Comparison of ENCODE assay signal across 10 cellular contexts in genomic region chr13:24264976-24265375, GRCh38. TPM values are rescaled to one million over a fixed set of nuclear protein-coding genes. Genes with fewer than 3 reads are reported as not detected.
DNase-seq lines count a peak whose midpoint lies in the region; ATAC-seq, FAIRE-seq and TF ChIP-seq lines count a peak whose summit lies in the region.
"Had no signal": no experiment of that assay in that cellular context is flagged by ENCODE, and none has a peak within 500 bp of the region (broad histone marks: within the 10 kb centered on the region; RNA-seq: fewer than 3 reads in every experiment).

No MANE protein-coding gene starts in this region.

- BruUV-seq in HepG2 (replicated peaks; lab: Mats Ljungman, UMichigan): no TSS peak

- ATAC-seq in right lobe of liver (peak in 3 of 4 donors; percentile 30 to 45 (median 43)), HepG2 (no peak), aorta (ENCODE audit: low FRiP score) (peak; percentile 45)

- H3K27me3 ChIP-seq in right lobe of liver (no peaks in the 10 kb centered on the region), HepG2 (ENCODE audit: control insufficient read depth in 1 of 2, insufficient read depth in 2 of 2, low read length in 2 of 2) (no peaks in the 10 kb centered on the region), aorta (ENCODE audit: control insufficient read depth in 1 of 2, insufficient read depth in 2 of 2, low read length in 1 of 2) (no peaks in the 10 kb centered on the region), breast epithelium (no peaks in the 10 kb centered on the region)

- no peaks in the 10 kb centered on the region for H3K27me3 Mint-ChIP-seq in nephron (ENCODE audit: low read depth)
- H3K27me3 Mint-ChIP-seq in glutamatergic neuron (ENCODE audit: unreplicated experiment): peaks cover 2% of the 10 kb centered on the region

- 59% methylated on average over 4 of the region's 8 CpGs for WGBS in right lobe of liver (ENCODE audit: insufficient coverage, low coverage, low lambda C conversion rate, missing lambda C conversion rate)
- 95% methylated on average over 8 of the region's 8 CpGs for WGBS in HepG2 (ENCODE audit: low lambda C conversion rate)
- WGBS in aorta, 2 donors: 93 to 95% methylated on average over 8 of the region's 8 CpGs

- DNase-seq in right lobe of liver: no peak
- DNase-seq in HepG2 (ENCODE audit: low spot score): no peak
- peak; percentile 82 to 85 for DNase-seq in activated T-cell treated with anti-CD3 and anti-CD28 coated beads, Interleukin-2, amount 50 U/mL, for 48 hours
- DNase-seq in aorta: no peak
- DNase-seq in NOMO-1 (lab: John Stamatoyannopoulos, UW; ENCODE audit: unreplicated experiment in 2 of 2): no peak
- DNase-seq in glutamatergic neuron: no peak
- DNase-seq in breast epithelium (ENCODE audit: low spot score in 2 of 2): no peak
- DNase-seq: kidney glomerular epithelial cell, WERI-Rb-1 had no signal

- H3K9me3 ChIP-seq in right lobe of liver (no peaks in the 10 kb centered on the region), HepG2 (ENCODE audit: low read length) (no peaks in the 10 kb centered on the region), aorta (ENCODE audit: control insufficient read depth, low read length) (no peaks in the 10 kb centered on the region), breast epithelium (no peaks in the 10 kb centered on the region)

- TF ChIP-seq EP300 in HepG2 (IDR thresholded peaks at IDR 0.05; ENCODE audit: low read depth in 2 of 2, low read length in 2 of 2): no peak
- TF ChIP-seq EP300 in HepG2 (CRISPR knock-in tag; IDR thresholded peaks at IDR 0.05; ENCODE audit: borderline replicate concordance): no peak

- peaks cover 4% of the 10 kb centered on the region for H3K36me3 Mint-ChIP-seq in nephron (ENCODE audit: low read depth)
- no peaks in the 10 kb centered on the region for H3K36me3 Mint-ChIP-seq in glutamatergic neuron (ENCODE audit: unreplicated experiment)

- no peak overlapping the region for H3K27ac ChIP-seq in right lobe of liver
- no peak overlapping the region for H3K27ac ChIP-seq in HepG2 (ENCODE audit: extremely low read length, insufficient read depth, low read length)
- no peak overlapping the region for H3K27ac ChIP-seq in aorta (ENCODE audit: low read depth in 1 of 2, low read length in 2 of 2)
- H3K27ac ChIP-seq in breast epithelium: no peak overlapping the region
- H3K27ac ChIP-seq: WERI-Rb-1 had no signal

- H3K4me1 Mint-ChIP-seq in nephron (peaks cover 10% of the 10 kb centered on the region), glutamatergic neuron (ENCODE audit: low read depth, unreplicated experiment) (no peaks in the 10 kb centered on the region)

- no peak for FAIRE-seq in HepG2 (lab: Jason Lieb, UNC)

- H3K36me3 ChIP-seq in right lobe of liver (peaks cover 0 to 7% (median 0%) of the 10 kb centered on the region in 4 donors), HepG2 (replicated peaks in 1 of 2; ENCODE audit: control insufficient read depth in 1 of 2, insufficient read depth in 2 of 2, low read length in 2 of 2) (peaks cover 3 to 6% of the 10 kb centered on the region in 2 experiments; a peak in 3 of 5 replicates), aorta (ENCODE audit: control insufficient read depth in 1 of 2, insufficient read depth in 2 of 2, low read length in 1 of 2) (no peaks in the 10 kb centered on the region), breast epithelium (no peaks in the 10 kb centered on the region)
- H3K36me3 ChIP-seq: WERI-Rb-1 had no signal

- H2AFZ ChIP-seq in HepG2 (ENCODE audit: low read length): no peak overlapping the region

- H3K4me3 Mint-ChIP-seq in nephron (no peak overlapping the region), glutamatergic neuron (ENCODE audit: unreplicated experiment) (no peak overlapping the region)

- intact Hi-C loops in right lobe of liver (cut with DNase I) (no loop called here), HepG2 (cut with micrococcal nuclease; ENCODE audit: unreplicated experiment) (no loop called here), aorta (cut with DNase I) (no loop called here), breast epithelium (cut with DNase I; ENCODE audit: low total_unique reads) (no loop called here)

- H4K20me1 ChIP-seq in HepG2 (ENCODE audit: insufficient read depth, low read length): no peaks in the 10 kb centered on the region

- no peak for TF ChIP-seq RAD21 in HepG2 (CRISPR knock-in tag; IDR thresholded peaks at IDR 0.05)

- H3K9me3 Mint-ChIP-seq in nephron: no peaks in the 10 kb centered on the region
- no peaks in the 10 kb centered on the region for H3K9me3 Mint-ChIP-seq in glutamatergic neuron (ENCODE audit: unreplicated experiment)

- TF ChIP-seq CTCF in right lobe of liver (IDR thresholded peaks at IDR 0.05) (no peak), HepG2 (CRISPR knock-in tag; IDR thresholded peaks at IDR 0.05) (no peak), nephron (IDR thresholded peaks at IDR 0.05; ENCODE audit: unreplicated experiment in 3 of 3) (no peak), glutamatergic neuron (IDR thresholded peaks at IDR 0.05; ENCODE audit: partially characterized antibody, unreplicated experiment) (no peak), breast epithelium (IDR thresholded peaks at IDR 0.05) (no peak)

- no peak overlapping the region for H3K4me3 ChIP-seq in right lobe of liver
- no peak overlapping the region for H3K4me3 ChIP-seq in HepG2 (replicated peaks in 1 of 3; ENCODE audit: insufficient read depth in 1 of 3, low read depth in 2 of 3, low read length in 3 of 3)
- no peak overlapping the region for H3K4me3 ChIP-seq in aorta (ENCODE audit: low read length in 2 of 2)
- H3K4me3 ChIP-seq in breast epithelium: no peak overlapping the region

- H3K4me1 ChIP-seq in right lobe of liver (peaks cover 0 to 59% (median 12%) of the 10 kb centered on the region in 4 donors), HepG2 (ENCODE audit: insufficient read depth, low read length) (peaks cover 26% of the 10 kb centered on the region), aorta (ENCODE audit: control insufficient read depth in 1 of 2, insufficient read depth in 2 of 2, low read length in 2 of 2) (no peaks in the 10 kb centered on the region), breast epithelium (no peaks in the 10 kb centered on the region)

- peak overlapping the region; percentile 4 to 23 (median 18) for H3K27ac Mint-ChIP-seq in nephron
- H3K27ac Mint-ChIP-seq in glutamatergic neuron (ENCODE audit: unreplicated experiment): no peak overlapping the region

- POLR2A ChIA-PET in HepG2 (lab: Yijun Ruan, JAX): no interaction called here

- in situ Hi-C loops in HepG2 (cut with HindIII; ENCODE audit: extremely low pct_ligation_motif_present, low pct_unique_long_range_greater_than_20kb): no loop called here

- CTCF ChIA-PET in HepG2 (lab: Yijun Ruan, JAX; ENCODE audit: low intra/inter-chr PET ratio, low total read pairs): no interaction called here

- no peak overlapping the region for H3K4me2 ChIP-seq in HepG2 (ENCODE audit: low read depth, low read length)

- H3K79me2 ChIP-seq in HepG2 (ENCODE audit: insufficient read depth, low read length): no peaks in the 10 kb centered on the region

- H3K9ac ChIP-seq in HepG2 (ENCODE audit: insufficient read depth, low read depth, low read length): no peak overlapping the region

- no peak for TF ChIP-seq POLR2A in right lobe of liver (IDR thresholded peaks at IDR 0.05)
- no peak for TF ChIP-seq POLR2A in HepG2 (IDR thresholded peaks at IDR 0.05; ENCODE audit: insufficient read depth in 1 of 2, low read depth in 2 of 2, low read length in 2 of 2)
- TF ChIP-seq POLR2A in breast epithelium (IDR thresholded peaks at IDR 0.05): no peak

TF ChIP-seq in HepG2, 621 proteins besides CTCF, POLR2A, EP300 and RAD21 (continues in another document):
- TF ChIP-seq, protein P1, sequence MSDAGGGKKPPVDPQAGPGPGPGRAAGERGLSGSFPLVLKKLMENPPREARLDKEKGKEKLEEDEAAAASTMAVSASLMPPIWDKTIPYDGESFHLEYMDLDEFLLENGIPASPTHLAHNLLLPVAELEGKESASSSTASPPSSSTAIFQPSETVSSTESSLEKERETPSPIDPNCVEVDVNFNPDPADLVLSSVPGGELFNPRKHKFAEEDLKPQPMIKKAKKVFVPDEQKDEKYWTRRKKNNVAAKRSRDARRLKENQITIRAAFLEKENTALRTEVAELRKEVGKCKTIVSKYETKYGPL (CRISPR knock-in tag; IDR thresholded peaks at IDR 0.05): no peak
- TF ChIP-seq ZNF253 (CRISPR knock-in tag; IDR thresholded peaks at IDR 0.05; ENCODE audit: borderline replicate concordance): no peak
- no peak for TF ChIP-seq ZNF30 (CRISPR knock-in tag; IDR thresholded peaks at IDR 0.05)
- no peak for TF ChIP-seq FOXC1 (CRISPR knock-in tag; IDR thresholded peaks at IDR 0.05; ENCODE audit: borderline replicate concordance)
- TF ChIP-seq PTBP1 (IDR thresholded peaks at IDR 0.05; ENCODE audit: low read depth, low read length, poor library complexity, severe bottlenecking): no peak

RNA-seq across cellular contexts. Expression of gene C1QTNF9, which starts 44.4 kb away (rescaled TPM):
- under 1 TPM in 4 of 6 experiments, not detected in 2; 0.11 to 0.21 (median 0.17) TPM for total RNA-seq in right lobe of liver
- not detected in 2 replicates for total RNA-seq in HepG2 (2016; rRNA removed; fragmentation: Illumina TruSeq; extraction: Trizol)
- total RNA-seq in HepG2 (2016; cell fraction: cytosol; rRNA removed; fragmentation: Illumina TruSeq; extraction: Trizol; ENCODE audit: low read depth): not detected in 2 replicates
- not detected in 2 replicates for total RNA-seq in HepG2 (2016; cell fraction: insoluble cytoplasmic fraction; rRNA removed; fragmentation: Illumina TruSeq; extraction: Trizol)
- not detected in 2 replicates for total RNA-seq in HepG2 (2016; cell fraction: membrane; rRNA removed; fragmentation: Illumina TruSeq; extraction: Trizol)
- not detected in 2 replicates for total RNA-seq in HepG2 (2016; cell fraction: nucleus; rRNA removed; fragmentation: Illumina TruSeq; extraction: Trizol)
- not detected in 2 replicates for polyA plus RNA-seq in HepG2 (2011; rRNA removed)
- polyA plus RNA-seq in HepG2 (2011; cell fraction: cytosol; rRNA removed): not detected in 2 replicates
- not detected in 2 replicates for polyA plus RNA-seq in HepG2 (2011; cell fraction: nucleus; rRNA removed)
- polyA plus RNA-seq in HepG2 (2012): not detected in 2 replicates
- not detected in 2 replicates for polyA plus RNA-seq in HepG2 (2016; cell fraction: cytosol; fragmentation: Illumina TruSeq; extraction: Trizol; ENCODE audit: low read depth)
- polyA plus RNA-seq in HepG2 (2016; cell fraction: insoluble cytoplasmic fraction; fragmentation: Illumina TruSeq; extraction: Trizol; ENCODE audit: low read depth): not detected in 2 replicates
- polyA plus RNA-seq in HepG2 (2016; cell fraction: membrane; fragmentation: Illumina TruSeq; extraction: Trizol; ENCODE audit: low read depth): not detected in 2 replicates
- not detected in 2 replicates for polyA plus RNA-seq in HepG2 (2016; cell fraction: nucleus; fragmentation: Illumina TruSeq; extraction: Trizol; ENCODE audit: insufficient read depth, low read depth)
- polyA minus RNA-seq in HepG2 (2011; rRNA and poly(A)+ RNA removed; ENCODE audit: low replicate concordance): not detected in 2 replicates
- not detected in 2 replicates for polyA minus RNA-seq in HepG2 (2011; cell fraction: cytosol; rRNA and poly(A)+ RNA removed)
- polyA minus RNA-seq in HepG2 (2011; cell fraction: nucleus; rRNA and poly(A)+ RNA removed): not detected in 2 replicates
- under 1 TPM; 0.42 to 0.99 TPM for total RNA-seq in aorta
- under 1 TPM in 1 of 2 donors, not detected in 1; 0.13 TPM for polyA plus RNA-seq in aorta
- total RNA-seq in glutamatergic neuron (ENCODE audit: unreplicated experiment): not detected
- total RNA-seq in breast epithelium: under 1 TPM in 2 of 3 donors, not detected in 1; 0.15 to 0.64 TPM

Comparison
In these comparisons a context has a peak if more than half of its experiments do, and no peak if none do; other contexts are left out.
1. DNase-seq: peak in activated T-cell treated with anti-CD3 and anti-CD28 coated beads, Interleukin-2, amount 50 U/mL, for 48 hours (2 of 2); none in right lobe of liver (0 of 3), HepG2 (single experiment), aorta (0 of 2), NOMO-1 (0 of 2), glutamatergic neuron (single experiment) and breast epithelium (0 of 2).